ENCODE assay signal across 9 cellular contexts in the genomic region with DNA sequence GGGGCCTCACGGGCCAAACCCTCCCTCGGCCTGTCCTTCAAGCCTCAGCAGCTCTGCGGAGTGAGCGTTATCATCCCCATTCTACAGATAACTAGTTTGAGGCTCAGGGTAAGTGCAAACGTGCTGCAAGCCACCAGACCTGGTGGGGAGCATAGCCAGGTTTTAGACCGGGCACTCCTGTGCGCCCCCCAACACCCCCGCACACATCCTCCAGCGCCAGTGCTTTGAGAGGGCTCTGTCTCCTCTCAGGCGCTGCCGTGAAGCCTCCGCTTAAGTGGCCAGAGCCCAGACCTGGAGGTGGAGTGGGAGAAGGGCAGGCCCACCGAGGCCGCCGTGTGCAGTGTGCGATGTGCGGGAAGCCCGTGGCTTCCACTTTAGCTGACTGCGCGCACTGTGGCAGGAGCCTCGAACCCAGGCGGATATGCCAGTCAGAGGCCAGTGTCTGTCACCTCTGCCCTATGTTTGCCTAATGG. TPM values are rescaled to one million over a fixed set of nuclear protein-coding genes. Genes with fewer than 3 reads are reported as not detected.
A peak's percentile ranks its signal among the peaks of the same experiment; 100 is the strongest.
DNase-seq lines count a peak whose midpoint lies in the region; ATAC-seq, FAIRE-seq and TF ChIP-seq lines count a peak whose summit lies in the region.
"Had no signal": no experiment of that assay in that cellular context is flagged by ENCODE, and none has a peak within 500 bp of the region (broad histone marks: within the 10 kb centered on the region; RNA-seq: fewer than 3 reads in every experiment).

No MANE protein-coding gene starts in this region.

- no peaks in the 10 kb centered on the region for H3K9me3 Mint-ChIP-seq in CD4-positive, CD25-positive, alpha-beta regulatory T cell
- no peaks in the 10 kb centered on the region for H3K9me3 Mint-ChIP-seq in astrocyte (ENCODE audit: unreplicated experiment)
- no peaks in the 10 kb centered on the region for H3K9me3 Mint-ChIP-seq in natural killer cell treated with Interleukin-12 subunit alpha and Interleukin-12 subunit beta and Interleukin-15 and Interleukin-18, amount 100 ng/mL, for 72 hours

- H3K4me2 ChIP-seq in astrocyte (ENCODE audit: low read length) = no peak overlapping the region

- peaks cover 48% of the 10 kb centered on the region for H3K36me3 Mint-ChIP-seq in CD4-positive, CD25-positive, alpha-beta regulatory T cell
- H3K36me3 Mint-ChIP-seq in astrocyte (ENCODE audit: low read depth, unreplicated experiment) = peaks cover 10% of the 10 kb centered on the region
- peaks cover 10% of the 10 kb centered on the region for H3K36me3 Mint-ChIP-seq in natural killer cell treated with Interleukin-12 subunit alpha and Interleukin-12 subunit beta and Interleukin-15 and Interleukin-18, amount 100 ng/mL, for 72 hours

- in situ Hi-C loops in brain microvascular endothelial cell (cut with HindIII; ENCODE audit: low pct_ligation_motif_present, low sequenced_read_pairs) = no loop called here

- no peak overlapping the region for H2AFZ ChIP-seq in astrocyte (ENCODE audit: low read depth, low read length)

- no peaks in the 10 kb centered on the region for H3K27me3 ChIP-seq in CD4-positive, CD25-positive, alpha-beta regulatory T cell (ENCODE audit: control insufficient read depth, insufficient read depth, low read length)
- H3K27me3 ChIP-seq in astrocyte (ENCODE audit: insufficient read depth, low read length) (no peaks in the 10 kb centered on the region), brain microvascular endothelial cell (replicated peaks) (no peaks in the 10 kb centered on the region)

- H3K4me3 ChIP-seq in CD4-positive, CD25-positive, alpha-beta regulatory T cell (ENCODE audit: low read depth, low read length) = peak overlapping the region; percentile 79
- H3K4me3 ChIP-seq in astrocyte (ENCODE audit: insufficient read depth, low read depth, low read length) (no peak overlapping the region), brain microvascular endothelial cell (ENCODE audit: low read depth, low read length) (no peak overlapping the region)

- FAIRE-seq in astrocyte (lab: Jason Lieb, UNC) = no peak

- peaks cover 30 to 82% (median 72%) of the 10 kb centered on the region in 4 donors for H3K4me1 Mint-ChIP-seq in CD4-positive, CD25-positive, alpha-beta regulatory T cell
- peaks cover 44% of the 10 kb centered on the region for H3K4me1 Mint-ChIP-seq in astrocyte (ENCODE audit: low read depth, unreplicated experiment)
- H3K4me1 Mint-ChIP-seq in natural killer cell treated with Interleukin-12 subunit alpha and Interleukin-12 subunit beta and Interleukin-15 and Interleukin-18, amount 100 ng/mL, for 72 hours (ENCODE audit: low read depth in 2 of 2) = peaks cover 77 to 80% of the 10 kb centered on the region in 2 donors

- no peaks in the 10 kb centered on the region for H3K27me3 Mint-ChIP-seq in CD4-positive, CD25-positive, alpha-beta regulatory T cell
- no peaks in the 10 kb centered on the region for H3K27me3 Mint-ChIP-seq in astrocyte (ENCODE audit: low read depth, unreplicated experiment)
- no peaks in the 10 kb centered on the region for H3K27me3 Mint-ChIP-seq in natural killer cell treated with Interleukin-12 subunit alpha and Interleukin-12 subunit beta and Interleukin-15 and Interleukin-18, amount 100 ng/mL, for 72 hours

- peak overlapping the region; percentile 98 to 100 (median 99) for H3K27ac Mint-ChIP-seq in CD4-positive, CD25-positive, alpha-beta regulatory T cell
- no peak overlapping the region for H3K27ac Mint-ChIP-seq in astrocyte (ENCODE audit: unreplicated experiment)
- H3K27ac Mint-ChIP-seq in natural killer cell treated with Interleukin-12 subunit alpha and Interleukin-12 subunit beta and Interleukin-15 and Interleukin-18, amount 100 ng/mL, for 72 hours = peak overlapping the region; percentile 73 to 79

- peak; percentile 2 to 5 for ATAC-seq in CD4-positive, CD25-positive, alpha-beta regulatory T cell (ENCODE audit: low read depth in 2 of 2)
- peak; percentile 6 for ATAC-seq in HG03280 (IDR thresholded peaks at IDR 0.05; ENCODE audit: unreplicated experiment)
- ATAC-seq in natural killer cell treated with Interleukin-12 subunit alpha and Interleukin-12 subunit beta and Interleukin-15 and Interleukin-18, amount 100 ng/mL, for 72 hours = peak in 1 of 2 donors; percentile 43

- peak overlapping the region; percentile 90 to 92 (median 91) for H3K4me3 Mint-ChIP-seq in CD4-positive, CD25-positive, alpha-beta regulatory T cell
- H3K4me3 Mint-ChIP-seq in astrocyte (ENCODE audit: unreplicated experiment) = peak overlapping the region; percentile 50
- H3K4me3 Mint-ChIP-seq in natural killer cell treated with Interleukin-12 subunit alpha and Interleukin-12 subunit beta and Interleukin-15 and Interleukin-18, amount 100 ng/mL, for 72 hours = peak overlapping the region; percentile 91

- peak overlapping the region; percentile 89 for H3K27ac ChIP-seq in CD4-positive, CD25-positive, alpha-beta regulatory T cell (ENCODE audit: insufficient read depth, low read length, poor library complexity, severe bottlenecking)
- H3K27ac ChIP-seq in astrocyte (ENCODE audit: low read depth, low read length) (no peak overlapping the region), brain microvascular endothelial cell (no peak overlapping the region)

- peak in 1 of 3 donors; percentile 47 for DNase-seq in CD4-positive, CD25-positive, alpha-beta regulatory T cell
- DNase-seq in astrocyte (ENCODE audit: low read depth) = no peak
- DNase-seq in natural killer cell treated with Interleukin-12 subunit alpha and Interleukin-12 subunit beta and Interleukin-15 and Interleukin-18, amount 100 ng/mL, for 72 hours (ENCODE audit: low spot score) = peak; percentile 60
- no peak for DNase-seq in NCI-H524 treated with DMSO at 0.1 percent for 48 hours (lab: John Stamatoyannopoulos, UW)
- no peak for DNase-seq in NCI-H1930 (lab: John Stamatoyannopoulos, UW)
- DNase-seq in globus pallidus (ENCODE audit: low spot score) = no peak
- no peak for DNase-seq in brain microvascular endothelial cell
- DNase-seq: NCI-H2107 had no signal

- H3K4me1 ChIP-seq in CD4-positive, CD25-positive, alpha-beta regulatory T cell (ENCODE audit: control insufficient read depth, insufficient read depth, low read length, poor library complexity, severe bottlenecking) = peaks cover 85% of the 10 kb centered on the region
- peaks cover 45% of the 10 kb centered on the region for H3K4me1 ChIP-seq in astrocyte (ENCODE audit: insufficient read depth, low read length)

- H3K79me2 ChIP-seq in astrocyte (ENCODE audit: insufficient read depth, low read length) = peaks cover 81% of the 10 kb centered on the region

- H3K9ac ChIP-seq in astrocyte (ENCODE audit: low read length) = no peak overlapping the region

- peaks cover 10% of the 10 kb centered on the region for H3K36me3 ChIP-seq in CD4-positive, CD25-positive, alpha-beta regulatory T cell (ENCODE audit: control insufficient read depth, insufficient read depth, low read length)
- no peaks in the 10 kb centered on the region for H3K36me3 ChIP-seq in astrocyte (ENCODE audit: insufficient read depth, low read length)
- peaks cover 2% of the 10 kb centered on the region for H3K36me3 ChIP-seq in brain microvascular endothelial cell (replicated peaks)

- TF ChIP-seq CTCF in astrocyte (IDR thresholded peaks at IDR 0.05; ENCODE audit: insufficient read depth, low read depth, low read length) = no peak
- TF ChIP-seq CTCF in brain microvascular endothelial cell (IDR thresholded peaks at IDR 0.05; ENCODE audit: low read depth, low read length, missing control alignments) = no peak

- no peaks in the 10 kb centered on the region for H3K9me3 ChIP-seq in CD4-positive, CD25-positive, alpha-beta regulatory T cell (ENCODE audit: control insufficient read depth in 2 of 2, low read length in 2 of 2)
- no peaks in the 10 kb centered on the region for H3K9me3 ChIP-seq in astrocyte (ENCODE audit: insufficient read depth, low read depth, low read length)

- H4K20me1 ChIP-seq in astrocyte (ENCODE audit: insufficient read depth, low read length) = peaks cover 43% of the 10 kb centered on the region

RNA-seq across cellular contexts. Expression of gene MGAT1, which starts 1.6 kb away (rescaled TPM):
- 106 TPM for total RNA-seq in CD4-positive, CD25-positive, alpha-beta regulatory T cell
- 100 to 1,000 TPM; 171 to 210 (median 194) TPM for polyA plus RNA-seq in CD4-positive, CD25-positive, alpha-beta regulatory T cell
- 116 and 120 TPM in 2 replicates for total RNA-seq in astrocyte
- total RNA-seq in natural killer cell treated with Interleukin-12 subunit alpha and Interleukin-12 subunit beta and Interleukin-15 and Interleukin-18, amount 100 ng/mL, for 72 hours = 100 to 1,000 TPM; 141 to 157 TPM

RNA-seq across cellular contexts. Expression of gene ZFP62, which starts 56.9 kb away (rescaled TPM):
- total RNA-seq in CD4-positive, CD25-positive, alpha-beta regulatory T cell = 21.5 TPM
- polyA plus RNA-seq in CD4-positive, CD25-positive, alpha-beta regulatory T cell = 10 to 100 TPM; 21.4 to 31.2 (median 24.8) TPM
- 14.5 and 15.0 TPM in 2 replicates for total RNA-seq in astrocyte
- total RNA-seq in natural killer cell treated with Interleukin-12 subunit alpha and Interleukin-12 subunit beta and Interleukin-15 and Interleukin-18, amount 100 ng/mL, for 72 hours = 10 to 100 TPM; 17.5 to 21.7 TPM
